In genomic region chr15:87711011-87711410, GRCh38 we compare ENCODE assay signal across 19 cellular contexts.
A peak's percentile ranks its signal among the peaks of the same experiment; 100 is the strongest.
DNase-seq lines count a peak whose midpoint lies in the region; ATAC-seq, FAIRE-seq and TF ChIP-seq lines count a peak whose summit lies in the region.
"Had no signal": no experiment of that assay in that cellular context is flagged by ENCODE, and none has a peak within 500 bp of the region (broad histone marks: within the 10 kb centered on the region; RNA-seq: fewer than 3 reads in every experiment).

No MANE protein-coding gene starts in this region.

- H3K27ac Mint-ChIP-seq in mesothelial cell of epicardium, result peak overlapping the region; percentile 67
- H3K27ac Mint-ChIP-seq: CD8-positive, alpha-beta memory T cell had no signal

- H3K9me3 Mint-ChIP-seq in mesothelial cell of epicardium, result no peaks in the 10 kb centered on the region
- H3K9me3 Mint-ChIP-seq: CD8-positive, alpha-beta memory T cell had no signal

- ATAC-seq in HG02798 (IDR thresholded peaks at IDR 0.05; ENCODE audit: poor library complexity, unreplicated experiment) (no peak), GM18517 (IDR thresholded peaks at IDR 0.05; ENCODE audit: unreplicated experiment) (no peak)

- H3K9me3 ChIP-seq in uterus, result no peaks in the 10 kb centered on the region
- H3K9me3 ChIP-seq: BE2C, SK-N-SH had no signal

- H3K4me3 ChIP-seq in fibroblast of the aortic adventitia (ENCODE audit: low read depth, low read length) (no peak overlapping the region), uterus (no peak overlapping the region)

- peak overlapping the region; percentile 76 to 83 for H3K27ac ChIP-seq in uterus
- H3K27ac ChIP-seq: KMS-11 had no signal

- H3K4me1 Mint-ChIP-seq in mesothelial cell of epicardium, result peaks cover 19% of the 10 kb centered on the region
- H3K4me1 Mint-ChIP-seq: CD8-positive, alpha-beta memory T cell had no signal

- peaks cover 0 to 14% of the 10 kb centered on the region in 2 donors for H3K4me1 ChIP-seq in uterus

- TF ChIP-seq CTCF in fibroblast of the aortic adventitia (IDR thresholded peaks at IDR 0.05; ENCODE audit: insufficient read depth, low read length) (no peak), mesothelial cell of epicardium (IDR thresholded peaks at IDR 0.05; ENCODE audit: unreplicated experiment) (no peak), uterus (IDR thresholded peaks at IDR 0.05) (no peak)

- no peaks in the 10 kb centered on the region for H3K36me3 ChIP-seq in uterus
- H3K36me3 ChIP-seq: BE2C had no signal

- intact Hi-C loops in uterus (cut with DNase I; ENCODE audit: low total_unique reads), result no loop called here

- no peaks in the 10 kb centered on the region for H3K36me3 Mint-ChIP-seq in mesothelial cell of epicardium
- H3K36me3 Mint-ChIP-seq: CD8-positive, alpha-beta memory T cell had no signal

- no peak for TF ChIP-seq POLR2A in uterus (IDR thresholded peaks at IDR 0.05)

- peaks cover 53% of the 10 kb centered on the region for H3K27me3 Mint-ChIP-seq in mesothelial cell of epicardium (ENCODE audit: low read depth)

- no peak for FAIRE-seq in RCC 7860 (lab: Jason Lieb, UNC)

- DNase-seq in RPMI7951 (ENCODE audit: low read depth) (peak; percentile 65), fibroblast of the aortic adventitia (ENCODE audit: low read depth) (peak; percentile 78), mesothelial cell of epicardium (ENCODE audit: low spot score in 2 of 2, unreplicated experiment in 2 of 2) (no peak), uterus (no peak), RCC 7860 (ENCODE audit: low spot score) (no peak), SW480 (ENCODE audit: low spot score) (no peak)
- DNase-seq: BE2C; CD8-positive, alpha-beta memory T cell; DMS153; EL; NCI-H1105 treated with DMSO at 0.1 percent for 48 hours; NCI-H187; NCI-H446 treated with DMSO at 0.1 percent for 48 hours; NCI-H774; Right ventricle myocardium superior; SK-N-SH had no signal

- H3K27me3 ChIP-seq in uterus, result no peaks in the 10 kb centered on the region
- H3K27me3 ChIP-seq: BE2C had no signal

- peak overlapping the region; percentile 3 for H3K4me3 Mint-ChIP-seq in mesothelial cell of epicardium
- H3K4me3 Mint-ChIP-seq: CD8-positive, alpha-beta memory T cell had no signal

Comparison
In these comparisons a context has a peak if more than half of its experiments do, and no peak if none do; other contexts are left out.
1. DNase-seq: peak in RPMI7951 (single experiment) and fibroblast of the aortic adventitia (single experiment); none in mesothelial cell of epicardium (0 of 2), uterus (0 of 2), RCC 7860 (single experiment) and SW480 (single experiment).